In genomic region chr5:74865799-74866652, GRCh38 we compare ENCODE assay signal across 8 cellular contexts. TPM values are rescaled to one million over a fixed set of nuclear protein-coding genes. Genes with fewer than 3 reads are reported as not detected.
A peak's percentile ranks its signal among the peaks of the same experiment; 100 is the strongest.
DNase-seq lines count a peak whose midpoint lies in the region; ATAC-seq and TF ChIP-seq lines count a peak whose summit lies in the region.

A gene with protein sequence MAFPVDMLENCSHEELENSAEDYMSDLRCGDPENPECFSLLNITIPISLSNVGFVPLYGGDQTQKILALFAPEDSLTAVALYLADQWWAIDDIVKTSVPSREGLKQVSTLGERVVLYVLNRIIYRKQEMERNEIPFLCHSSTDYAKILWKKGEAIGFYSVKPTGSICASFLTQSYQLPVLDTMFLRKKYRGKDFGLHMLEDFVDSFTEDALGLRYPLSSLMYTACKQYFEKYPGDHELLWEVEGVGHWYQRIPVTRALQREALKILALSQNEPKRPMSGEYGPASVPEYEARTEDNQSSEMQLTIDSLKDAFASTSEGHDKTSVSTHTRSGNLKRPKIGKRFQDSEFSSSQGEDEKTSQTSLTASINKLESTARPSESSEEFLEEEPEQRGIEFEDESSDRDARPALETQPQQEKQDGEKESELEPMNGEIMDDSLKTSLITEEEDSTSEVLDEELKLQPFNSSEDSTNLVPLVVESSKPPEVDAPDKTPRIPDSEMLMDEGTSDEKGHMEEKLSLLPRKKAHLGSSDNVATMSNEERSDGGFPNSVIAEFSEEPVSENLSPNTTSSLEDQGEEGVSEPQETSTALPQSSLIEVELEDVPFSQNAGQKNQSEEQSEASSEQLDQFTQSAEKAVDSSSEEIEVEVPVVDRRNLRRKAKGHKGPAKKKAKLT (minus strand): TSS chr5:74866387. CDS start chr5:74841676, 24,711 bp downstream.

- H3K27ac ChIP-seq in esophagus muscularis mucosa (replicated peaks in 1 of 4) (peak within 1 kb of the TSS in 1 of 4 donors; percentile 37), subcutaneous abdominal adipose tissue (ENCODE audit: low read depth, low read length) (no peak within 1 kb of the TSS)

- H3K9me3 ChIP-seq in esophagus muscularis mucosa (no peaks in the 10 kb centered on the region), subcutaneous abdominal adipose tissue (ENCODE audit: control insufficient read depth in 5 of 5, low read length in 5 of 5) (no peaks in the 10 kb centered on the region)

- intact Hi-C loops in esophagus muscularis mucosa (cut with DNase I) = no loop called here

- H3K36me3 ChIP-seq in esophagus muscularis mucosa (no peaks in the 10 kb centered on the region), subcutaneous abdominal adipose tissue (ENCODE audit: control insufficient read depth in 5 of 5, insufficient read depth in 5 of 5, low read length in 5 of 5) (no peaks in the 10 kb centered on the region)

- no peak for TF ChIP-seq CTCF in esophagus muscularis mucosa (IDR thresholded peaks at IDR 0.05)

- no peaks in the 10 kb centered on the region for H3K27me3 Mint-ChIP-seq in naive thymus-derived CD8-positive, alpha-beta T cell

- peak within 1 kb of the TSS; percentile 85 to 95 (median 92) for H3K4me3 Mint-ChIP-seq in naive thymus-derived CD8-positive, alpha-beta T cell

- H3K9ac ChIP-seq in subcutaneous abdominal adipose tissue (ENCODE audit: low read length in 5 of 5) = peak within 1 kb of the TSS in 2 of 5 donors; percentile 23 to 26

- H3K4me1 ChIP-seq in esophagus muscularis mucosa (peaks cover 3 to 19% (median 13%) of the 10 kb centered on the region in 4 donors), subcutaneous abdominal adipose tissue (ENCODE audit: control insufficient read depth in 5 of 5, insufficient read depth in 5 of 5, low read length in 5 of 5) (peaks cover 0 to 17% (median 10%) of the 10 kb centered on the region in 5 donors)

- no peak for TF ChIP-seq POLR2A in esophagus muscularis mucosa (IDR thresholded peaks at IDR 0.05; ENCODE audit: low read depth)

- WGBS in esophagus muscularis mucosa = under 1% methylated on average over 24 of the region's 127 CpGs

- H3K9me3 Mint-ChIP-seq in naive thymus-derived CD8-positive, alpha-beta T cell = no peaks in the 10 kb centered on the region

- H3K4me3 ChIP-seq in esophagus muscularis mucosa (peak within 1 kb of the TSS; percentile 61 to 77 (median 66)), subcutaneous abdominal adipose tissue (ENCODE audit: low read depth in 1 of 5, low read length in 5 of 5) (peak within 1 kb of the TSS; percentile 9 to 71 (median 62))

- H3K36me3 Mint-ChIP-seq in naive thymus-derived CD8-positive, alpha-beta T cell = no peaks in the 10 kb centered on the region

- peak; percentile 45 for ATAC-seq in GM21717 (IDR thresholded peaks at IDR 0.05; ENCODE audit: unreplicated experiment)
- peak; percentile 77 to 79 for ATAC-seq in naive thymus-derived CD8-positive, alpha-beta T cell
- ATAC-seq in GM18519 (IDR thresholded peaks at IDR 0.05; ENCODE audit: low FRiP score, unreplicated experiment) = no peak

- DNase-seq in COLO668 (lab: John Stamatoyannopoulos, UW; ENCODE audit: unreplicated experiment) (peak; percentile 68), NCI-H345 treated with DMSO at 0.1 percent for 48 hours (lab: John Stamatoyannopoulos, UW; ENCODE audit: unreplicated experiment) (peak; percentile 13), activated T-cell treated with anti-CD3 and anti-CD28 coated beads for 48 hours (ENCODE audit: low read depth) (peak; percentile 42), esophagus muscularis mucosa (ENCODE audit: extremely low spot score) (no peak)
- peak; percentile 45 to 77 (median 66) for DNase-seq in naive thymus-derived CD8-positive, alpha-beta T cell

- H3K27ac Mint-ChIP-seq in naive thymus-derived CD8-positive, alpha-beta T cell = peak within 1 kb of the TSS; percentile 86 to 98 (median 96)

- H3K27me3 ChIP-seq in esophagus muscularis mucosa (peaks cover 0 to 33% (median 0%) of the 10 kb centered on the region in 4 donors), subcutaneous abdominal adipose tissue (ENCODE audit: control insufficient read depth in 5 of 5, insufficient read depth in 4 of 5, low read length in 5 of 5) (peaks cover 4 to 25% (median 12%) of the 10 kb centered on the region in 5 donors)

- H3K4me1 Mint-ChIP-seq in naive thymus-derived CD8-positive, alpha-beta T cell = peaks cover 26 to 51% (median 47%) of the 10 kb centered on the region in 4 donors

- POLR2A ChIA-PET in naive thymus-derived CD8-positive, alpha-beta T cell (lab: Charles Lee) = interaction anchor here (0.6 to 1.6 kb wide), 6 partner anchors 16 to 371 kb away, joined by 3 to 5 read pairs (median 4); partner anchors contain the start of genes ANKRD31, GFM2, HEXB and NSA2

- TF ChIP-seq EP300 in esophagus muscularis mucosa (IDR thresholded peaks at IDR 0.05) = no peak

RNA-seq across cellular contexts. Expression of the gene that starts here (rescaled TPM):
- total RNA-seq in esophagus muscularis mucosa = 1 to 10 TPM in 3 of 4 donors, under 1 TPM in 1; 0.80 to 2.1 (median 1.3) TPM
- 10 to 100 TPM; 23.7 to 26.1 TPM for total RNA-seq in naive thymus-derived CD8-positive, alpha-beta T cell
- 10 to 100 TPM in 1 of 3 donors, 1 to 10 TPM in 2; 5.7 to 11.4 (median 7.7) TPM for polyA plus RNA-seq in naive thymus-derived CD8-positive, alpha-beta T cell

Comparison
In these comparisons a context has a peak if more than half of its experiments do, and no peak if none do; other contexts are left out.
1. RNA of the gene that starts here (total RNA-seq): 23.7 to 26.1 TPM in naive thymus-derived CD8-positive, alpha-beta T cell; 0.80 to 2.1 TPM in esophagus muscularis mucosa; every median in the first group is over 4 times any median in the second.